ENCODE assay signal across 8 cellular contexts in the genomic region with DNA sequence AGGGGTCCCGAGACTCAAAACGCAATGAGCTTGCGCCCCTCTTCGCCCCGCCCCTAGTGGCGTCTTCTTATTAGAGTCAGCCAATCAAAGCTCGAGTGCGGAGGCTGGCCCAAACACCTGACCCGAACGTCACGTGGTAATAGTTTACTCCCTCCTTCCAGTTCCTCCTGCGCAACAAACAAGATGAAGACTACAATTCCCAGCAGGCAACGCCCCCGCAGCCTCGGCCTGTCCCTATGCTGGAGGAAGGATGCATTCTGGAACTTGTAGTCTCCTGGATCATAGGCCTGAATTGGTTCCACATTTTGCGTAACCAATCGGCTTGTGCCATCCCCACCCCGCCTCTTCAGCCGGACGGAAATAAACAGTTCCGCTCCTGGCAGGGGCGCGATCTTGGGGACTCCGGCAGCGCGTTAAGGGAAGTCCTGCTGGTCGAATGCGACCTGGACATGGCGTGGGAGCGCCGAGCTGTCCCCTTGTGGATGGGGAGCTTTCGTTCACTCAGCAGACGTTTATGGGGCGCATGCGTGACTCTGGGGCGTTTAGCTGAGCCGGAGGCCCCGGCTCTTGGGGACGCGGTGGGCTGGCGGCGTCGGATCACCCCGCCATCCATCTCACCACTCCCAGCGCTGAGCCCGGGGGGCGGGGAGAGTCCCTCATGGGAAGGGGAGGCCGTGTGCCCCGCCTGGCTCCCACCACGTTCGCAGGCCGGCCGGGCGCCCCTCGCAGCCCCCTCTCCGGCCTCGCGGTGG. TPM values are rescaled to one million over a fixed set of nuclear protein-coding genes. Genes with fewer than 3 reads are reported as not detected.
DNase-seq lines count a peak whose midpoint lies in the region; ATAC-seq and TF ChIP-seq lines count a peak whose summit lies in the region.

A gene (minus strand): TSS at position 26 of the 752 bp plus-strand sequence. CDS start 38 bp downstream, outside the sequence.

- H3K27ac ChIP-seq in right cardiac atrium (ENCODE audit: low read length) (peak within 1 kb of the TSS; percentile 99), uterus (peak within 1 kb of the TSS; percentile 99 to 100)

- WGBS in right cardiac atrium = under 1% methylated on average over 58 of the region's 58 CpGs

- no peaks in the 10 kb centered on the region for H3K27me3 ChIP-seq in right cardiac atrium (ENCODE audit: control insufficient read depth, insufficient read depth)
- H3K27me3 ChIP-seq in uterus = no peaks in the 10 kb centered on the region

- peak; percentile 57 to 75 (median 68) for TF ChIP-seq CTCF in uterus (IDR thresholded peaks at IDR 0.05)

- H3K9me3 ChIP-seq in right cardiac atrium (ENCODE audit: control insufficient read depth, low read length) = no peaks in the 10 kb centered on the region
- H3K9me3 ChIP-seq in uterus = no peaks in the 10 kb centered on the region

- H3K4me3 ChIP-seq in right cardiac atrium (ENCODE audit: low read length) (peak within 1 kb of the TSS; percentile 90), uterus (peak within 1 kb of the TSS; percentile 71 to 90)

- H3K4me1 ChIP-seq in right cardiac atrium (ENCODE audit: control insufficient read depth, insufficient read depth, low read length) (peaks cover 3% of the 10 kb centered on the region), uterus (no peaks in the 10 kb centered on the region)

- TF ChIP-seq POLR2A in uterus (IDR thresholded peaks at IDR 0.05) = peak; percentile 97 to 99

- no peaks in the 10 kb centered on the region for H3K36me3 ChIP-seq in uterus

- ATAC-seq in GM18502 (IDR thresholded peaks at IDR 0.05; ENCODE audit: poor library complexity, unreplicated experiment) (peak; percentile 86), HG02970 (IDR thresholded peaks at IDR 0.05; ENCODE audit: low FRiP score, unreplicated experiment) (peak; percentile 85), right cardiac atrium (peak; percentile 95 to 96)

- DNase-seq in NCI-H187 treated with DMSO at 0.1 percent for 48 hours (lab: John Stamatoyannopoulos, UW) = peak; percentile 98
- DNase-seq in anterior cingulate cortex (lab: John Stamatoyannopoulos, UW) = peak; percentile 83 to 100 (median 99)
- peak; percentile 98 to 99 (median 98) for DNase-seq in right cardiac atrium
- peak; percentile 100 for DNase-seq in pulmonary artery endothelial cell (ENCODE audit: low read depth, low spot score)
- DNase-seq in uterus = peak; percentile 97 to 100

- intact Hi-C loops in T-helper 2 cell treated with Interferon-gamma antibody and Interleukin-4, amounts not matched to agents 100 ng/mL and 5 ng/mL, for 36 hours (cut with micrococcal nuclease) = loop anchor here (1.0 to 5.0 kb wide), 7 partner anchors 11 to 188 kb away; a partner anchor contains a TSS
- intact Hi-C loops in right cardiac atrium (cut with DNase I) = no loop called here
- intact Hi-C loops in uterus (cut with DNase I; ENCODE audit: low total_unique reads) = no loop called here

RNA-seq across cellular contexts. Expression of the gene that starts here (rescaled TPM):
- total RNA-seq in T-helper 2 cell treated with Interferon-gamma antibody and Interleukin-4, amounts not matched to agents 100 ng/mL and 5 ng/mL, for 36 hours = 61.9 and 66.3 TPM in 2 replicates
- total RNA-seq in right cardiac atrium = 100 to 1,000 TPM; 112 to 128 (median 118) TPM
- 109 TPM for polyA plus RNA-seq in right cardiac atrium
- 21.0 and 28.5 TPM in 2 replicates for total RNA-seq in pulmonary artery endothelial cell
- total RNA-seq in uterus = 100 to 1,000 TPM in 1 of 4 donors, 10 to 100 TPM in 3; 19.7 to 115 (median 34.5) TPM

Comparison
In these comparisons a context has a peak if more than half of its experiments do, and no peak if none do; other contexts are left out.
1. Peak in every context shown above with its lines: DNase-seq, ATAC-seq, H3K4me3 ChIP-seq and H3K27ac ChIP-seq.